ENCODE assay signal across 1 cellular context in genomic region chr13:37925878-37926473, GRCh38.
TF ChIP-seq lines count a peak whose summit lies in the region.

No MANE protein-coding gene starts in this region.

TF ChIP-seq in K562, 482 proteins besides CTCF, POLR2A, EP300 and RAD21:
- TF ChIP-seq ZNF584 (CRISPR knock-in tag; IDR thresholded peaks at IDR 0.05; ENCODE audit: low read depth) (no peak), ZNF133 (CRISPR knock-in tag; IDR thresholded peaks at IDR 0.05) (no peak), KLF6 (CRISPR knock-in tag; IDR thresholded peaks at IDR 0.05; ENCODE audit: borderline replicate concordance) (no peak), DDX20 (tag; IDR thresholded peaks at IDR 0.05; ENCODE audit: low read depth) (no peak), NFIC (IDR thresholded peaks at IDR 0.05) (no peak), TCF15 (CRISPR knock-in tag; IDR thresholded peaks at IDR 0.05) (no peak), SETDB1 (IDR thresholded peaks at IDR 0.05; ENCODE audit: low read length) (no peak), ZNF324 (CRISPR knock-in tag; IDR thresholded peaks at IDR 0.05) (no peak), EWSR1 (IDR thresholded peaks at IDR 0.05; ENCODE audit: borderline replicate concordance, low read depth, partially characterized antibody) (no peak), RBM25 (IDR thresholded peaks at IDR 0.05; ENCODE audit: low read depth, low read length, severe bottlenecking) (no peak), CREB1 (IDR thresholded peaks at IDR 0.05) (no peak), CREB1 (CRISPR knock-in tag; IDR thresholded peaks at IDR 0.05) (no peak), ZNF3 (CRISPR knock-in tag; IDR thresholded peaks at IDR 0.05) (no peak)
